1 cellular context compared by ENCODE assay signal in genomic region chr7:30470163-30470770, GRCh38.
TF ChIP-seq lines count a peak whose summit lies in the region.

No MANE protein-coding gene starts in this region.

TF ChIP-seq in HepG2, 621 proteins besides CTCF, POLR2A, EP300 and RAD21 (continued from another document):
- TF ChIP-seq, protein P1, sequence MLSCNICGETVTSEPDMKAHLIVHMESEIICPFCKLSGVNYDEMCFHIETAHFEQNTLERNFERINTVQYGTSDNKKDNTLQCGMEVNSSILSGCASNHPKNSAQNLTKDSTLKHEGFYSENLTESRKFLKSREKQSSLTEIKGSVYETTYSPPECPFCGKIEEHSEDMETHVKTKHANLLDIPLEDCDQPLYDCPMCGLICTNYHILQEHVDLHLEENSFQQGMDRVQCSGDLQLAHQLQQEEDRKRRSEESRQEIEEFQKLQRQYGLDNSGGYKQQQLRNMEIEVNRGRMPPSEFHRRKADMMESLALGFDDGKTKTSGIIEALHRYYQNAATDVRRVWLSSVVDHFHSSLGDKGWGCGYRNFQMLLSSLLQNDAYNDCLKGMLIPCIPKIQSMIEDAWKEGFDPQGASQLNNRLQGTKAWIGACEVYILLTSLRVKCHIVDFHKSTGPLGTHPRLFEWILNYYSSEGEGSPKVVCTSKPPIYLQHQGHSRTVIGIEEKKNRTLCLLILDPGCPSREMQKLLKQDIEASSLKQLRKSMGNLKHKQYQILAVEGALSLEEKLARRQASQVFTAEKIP (CRISPR knock-in tag; IDR thresholded peaks at IDR 0.05; ENCODE audit: borderline replicate concordance): no peak
- no peak for TF ChIP-seq SRSF4 (IDR thresholded peaks at IDR 0.05; ENCODE audit: low read depth, low read length, poor library complexity, severe bottlenecking)
- TF ChIP-seq, protein P2, sequence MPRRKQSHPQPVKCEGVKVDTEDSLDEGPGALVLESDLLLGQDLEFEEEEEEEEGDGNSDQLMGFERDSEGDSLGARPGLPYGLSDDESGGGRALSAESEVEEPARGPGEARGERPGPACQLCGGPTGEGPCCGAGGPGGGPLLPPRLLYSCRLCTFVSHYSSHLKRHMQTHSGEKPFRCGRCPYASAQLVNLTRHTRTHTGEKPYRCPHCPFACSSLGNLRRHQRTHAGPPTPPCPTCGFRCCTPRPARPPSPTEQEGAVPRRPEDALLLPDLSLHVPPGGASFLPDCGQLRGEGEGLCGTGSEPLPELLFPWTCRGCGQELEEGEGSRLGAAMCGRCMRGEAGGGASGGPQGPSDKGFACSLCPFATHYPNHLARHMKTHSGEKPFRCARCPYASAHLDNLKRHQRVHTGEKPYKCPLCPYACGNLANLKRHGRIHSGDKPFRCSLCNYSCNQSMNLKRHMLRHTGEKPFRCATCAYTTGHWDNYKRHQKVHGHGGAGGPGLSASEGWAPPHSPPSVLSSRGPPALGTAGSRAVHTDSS (CRISPR knock-in tag; conservative IDR thresholded peaks at IDR 0.05): no peak
